Comparison of ENCODE assay signal across 24 cellular contexts in the genomic region with DNA sequence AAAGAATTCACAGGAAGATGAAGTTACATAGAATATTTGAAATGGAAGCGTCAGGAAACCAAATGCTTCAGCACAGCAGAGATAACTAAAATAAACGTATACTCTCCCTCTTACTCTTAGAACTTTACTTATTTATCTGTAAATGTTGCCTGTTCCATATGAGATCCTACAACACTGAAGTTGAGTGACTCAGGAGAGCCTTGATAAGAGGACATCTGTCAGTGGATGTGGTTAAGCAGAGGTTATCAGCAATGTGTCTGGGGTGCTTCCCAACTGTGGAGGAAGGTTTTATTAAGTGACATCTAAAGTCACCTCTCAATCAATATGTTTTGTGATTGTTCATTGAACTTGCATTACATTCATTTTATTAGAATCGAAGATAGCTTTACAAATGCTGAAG.
"Had no signal": no experiment of that assay in that cellular context is flagged by ENCODE, and none has a peak within 500 bp of the region (broad histone marks: within the 10 kb centered on the region; RNA-seq: fewer than 3 reads in every experiment).

No MANE protein-coding gene starts in this region.

- H3K27ac Mint-ChIP-seq: activated CD4-positive, alpha-beta T cell treated with anti-CD3 and anti-CD28 coated beads, Interleukin-2, amount 10 ng/mL, durations not matched to agents 24 days and 14 days; activated CD8-positive, alpha-beta T cell treated with anti-CD3 and anti-CD28 coated beads for 36 hours; activated naive CD4-positive, alpha-beta T cell treated with anti-CD3 and anti-CD28 coated beads, Interleukin-2, amount 50 U/mL, for 24 hours; activated naive CD8-positive, alpha-beta T cell treated with anti-CD3 and anti-CD28 coated beads, Interleukin-2, amount 10 ng/mL, durations not matched to agents 7 days and 5 days; activated T-helper 2 cell treated with anti-CD3 and anti-CD28 coated beads, Interferon-gamma antibody, Interleukin-2, Interleukin-4, amounts not matched to agents 10 μg/mL and 5 μg/mL and 100 μg/mL, durations not matched to agents 14 hours and 24 hours and 36 hours had no signal

- H3K4me3 Mint-ChIP-seq: activated CD4-positive, alpha-beta T cell treated with anti-CD3 and anti-CD28 coated beads, Interleukin-2, amount 10 ng/mL, durations not matched to agents 24 days and 14 days; activated CD8-positive, alpha-beta T cell treated with anti-CD3 and anti-CD28 coated beads for 36 hours; activated naive CD4-positive, alpha-beta T cell treated with anti-CD3 and anti-CD28 coated beads, Interleukin-2, amount 50 U/mL, for 24 hours; activated naive CD8-positive, alpha-beta T cell treated with anti-CD3 and anti-CD28 coated beads, Interleukin-2, amount 10 ng/mL, durations not matched to agents 7 days and 5 days had no signal

- H3K36me3 Mint-ChIP-seq: activated naive CD4-positive, alpha-beta T cell treated with anti-CD3 and anti-CD28 coated beads, Interleukin-2, amount 50 U/mL, for 24 hours; activated naive CD8-positive, alpha-beta T cell treated with anti-CD3 and anti-CD28 coated beads, Interleukin-2, amount 10 ng/mL, durations not matched to agents 7 days and 5 days had no signal

- ATAC-seq: activated CD8-positive, alpha-beta T cell treated with anti-CD3 and anti-CD28 coated beads for 36 hours had no signal

- H3K9me3 Mint-ChIP-seq: activated CD4-positive, alpha-beta T cell treated with anti-CD3 and anti-CD28 coated beads, Interleukin-2, amount 10 ng/mL, durations not matched to agents 24 days and 14 days; activated CD8-positive, alpha-beta T cell treated with anti-CD3 and anti-CD28 coated beads for 36 hours; activated naive CD4-positive, alpha-beta T cell treated with anti-CD3 and anti-CD28 coated beads, Interleukin-2, amount 50 U/mL, for 24 hours; activated naive CD8-positive, alpha-beta T cell treated with anti-CD3 and anti-CD28 coated beads, Interleukin-2, amount 10 ng/mL, durations not matched to agents 7 days and 5 days; activated T-helper 2 cell treated with anti-CD3 and anti-CD28 coated beads, Interferon-gamma antibody, Interleukin-2, Interleukin-4, amounts not matched to agents 10 μg/mL and 5 μg/mL and 100 μg/mL, durations not matched to agents 14 hours and 24 hours and 36 hours had no signal

- DNase-seq: activated CD4-positive, alpha-beta T cell treated with anti-CD3 and anti-CD28 coated beads for 1 hour; activated CD4-positive, alpha-beta T cell treated with anti-CD3 and anti-CD28 coated beads, Interleukin-2, amount 10 ng/mL, durations not matched to agents 24 days and 14 days; activated CD4-positive, alpha-beta T cell treated with anti-CD3 and anti-CD28 coated beads, Interleukin-2, amount 50 U/mL, for 4 hours; activated CD4-positive, CD25-positive, alpha-beta regulatory T cell; activated CD8-positive, alpha-beta T cell treated with anti-CD3 and anti-CD28 coated beads for 36 hours; activated gamma-delta T cell; activated naive CD4-positive, alpha-beta T cell treated with Interleukin-2 at 50 U/mL for 16 hours; activated naive CD8-positive, alpha-beta T cell treated with anti-CD3 and anti-CD28 coated beads, Interleukin-2, amount 10 ng/mL, durations not matched to agents 7 days and 5 days; activated T-cell treated with anti-CD3 and anti-CD28 coated beads, Interleukin-2, amount 50 U/mL, for 1 hour; amygdala; MM.1S; MV-4-11; NCI-H1092; NCI-H1694; NCI-H1930; NCI-H2081 treated with DMSO at 0.1 percent for 48 hours; NCI-H226; NCI-H446 treated with DMSO at 0.1 percent for 48 hours; NCI-H524 treated with DMSO at 0.1 percent for 48 hours; Right ventricle myocardium superior; T1000; WERI-Rb-1 had no signal
